Comparison of ENCODE assay signal across 1 cellular context in the genomic region with DNA sequence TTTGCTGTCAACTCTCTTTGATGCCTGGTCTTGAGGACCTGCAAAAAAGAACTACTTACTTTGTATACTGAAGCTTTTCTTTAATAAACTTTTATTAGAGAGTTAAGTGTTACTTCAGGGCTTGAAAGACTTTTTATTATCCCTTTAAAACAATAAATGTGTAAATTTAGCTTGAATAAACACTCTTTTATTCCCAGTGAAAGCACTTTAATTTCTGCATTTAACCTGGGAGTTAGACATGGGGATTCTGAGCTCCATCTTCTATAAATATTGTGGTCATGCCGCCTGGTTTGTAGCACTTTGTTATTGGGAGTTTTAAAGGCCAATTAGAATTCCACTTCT.
TF ChIP-seq lines count a peak whose summit lies in the region.

No MANE protein-coding gene starts in this region.

TF ChIP-seq in A549, 52 proteins besides CTCF, POLR2A, EP300 and RAD21 (continued from another document):
- TF ChIP-seq, protein P1, sequence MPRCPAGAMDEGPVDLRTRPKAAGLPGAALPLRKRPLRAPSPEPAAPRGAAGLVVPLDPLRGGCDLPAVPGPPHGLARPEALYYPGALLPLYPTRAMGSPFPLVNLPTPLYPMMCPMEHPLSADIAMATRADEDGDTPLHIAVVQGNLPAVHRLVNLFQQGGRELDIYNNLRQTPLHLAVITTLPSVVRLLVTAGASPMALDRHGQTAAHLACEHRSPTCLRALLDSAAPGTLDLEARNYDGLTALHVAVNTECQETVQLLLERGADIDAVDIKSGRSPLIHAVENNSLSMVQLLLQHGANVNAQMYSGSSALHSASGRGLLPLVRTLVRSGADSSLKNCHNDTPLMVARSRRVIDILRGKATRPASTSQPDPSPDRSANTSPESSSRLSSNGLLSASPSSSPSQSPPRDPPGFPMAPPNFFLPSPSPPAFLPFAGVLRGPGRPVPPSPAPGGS (IDR thresholded peaks at IDR 0.05): no peak
- TF ChIP-seq NR3C1 (IDR thresholded peaks at IDR 0.05) (no peak), EHF (CRISPR knock-in tag; IDR thresholded peaks at IDR 0.05) (no peak), ESRRA (IDR thresholded peaks at IDR 0.05; ENCODE audit: borderline replicate concordance, low read length) (no peak), MYC (IDR thresholded peaks at IDR 0.05; ENCODE audit: borderline replicate concordance, low read length) (no peak), RFX5 (IDR thresholded peaks at IDR 0.05) (no peak), CHD2 (IDR thresholded peaks at IDR 0.05; ENCODE audit: low read length, partially characterized antibody) (no peak)
